In genomic region chr16:28291651-28292626, GRCh38 we compare ENCODE assay signal across 7 cellular contexts. TPM values are rescaled to one million over a fixed set of nuclear protein-coding genes. Genes with fewer than 3 reads are reported as not detected.
DNase-seq lines count a peak whose midpoint lies in the region; ATAC-seq and TF ChIP-seq lines count a peak whose summit lies in the region.

TSS of gene SBK1 (plus strand) at chr16:28292525. CDS start at chr16:28317392, 24,867 bp downstream.

- H3K36me3 ChIP-seq in WERI-Rb-1 (peaks cover 14% of the 10 kb centered on the region), breast epithelium (no peaks in the 10 kb centered on the region)

- H3K4me1 ChIP-seq in breast epithelium, result no peaks in the 10 kb centered on the region

- H3K27ac ChIP-seq in WERI-Rb-1 (peak within 1 kb of the TSS; percentile 85), breast epithelium (peak within 1 kb of the TSS; percentile 75 to 79)

- H3K9me3 ChIP-seq in WERI-Rb-1 (ENCODE audit: severe bottlenecking) (no peaks in the 10 kb centered on the region), breast epithelium (no peaks in the 10 kb centered on the region)

- no peaks in the 10 kb centered on the region for H3K27me3 ChIP-seq in WERI-Rb-1 (ENCODE audit: insufficient read depth, low read depth, severe bottlenecking)
- no peaks in the 10 kb centered on the region for H3K27me3 ChIP-seq in breast epithelium

- no peak for TF ChIP-seq POLR2A in breast epithelium (IDR thresholded peaks at IDR 0.05)

- DNase-seq in NCI-H2171 (lab: John Stamatoyannopoulos, UW) (peak; percentile 85), WERI-Rb-1 (peak; percentile 71), breast epithelium (ENCODE audit: low spot score in 2 of 2) (peak; percentile 43 to 61), iris pigment epithelial cell (ENCODE audit: low read depth) (peak; percentile 53)
- peak; percentile 81 for DNase-seq in stimulated activated CD4-positive, alpha-beta T cell treated with anti-CD3 and anti-CD28 coated beads, Interleukin-12 subunit alpha, Interleukin-12 subunit beta, amount 100 ng/mL, for 4 hours

- intact Hi-C loops in breast epithelium (cut with DNase I; ENCODE audit: low total_unique reads), result no loop called here

- ATAC-seq in GM18517 (IDR thresholded peaks at IDR 0.05; ENCODE audit: unreplicated experiment) (peak; percentile 80), HG03045 (IDR thresholded peaks at IDR 0.05; ENCODE audit: unreplicated experiment) (peak; percentile 83)

- TF ChIP-seq CTCF in WERI-Rb-1 (IDR thresholded peaks at IDR 0.05; ENCODE audit: low read depth, low read length) (no peak), breast epithelium (IDR thresholded peaks at IDR 0.05) (no peak)

- H3K4me3 ChIP-seq in WERI-Rb-1 (ENCODE audit: low read depth, low read length) (peak within 1 kb of the TSS; percentile 93), breast epithelium (peak within 1 kb of the TSS; percentile 41 to 80 (median 71))

RNA-seq across cellular contexts. Expression of gene SBK1, which starts in this region (rescaled TPM):
- total RNA-seq in breast epithelium, result 1 to 10 TPM in 2 of 3 donors, under 1 TPM in 1; 0.16 to 1.5 (median 1.3) TPM

Comparison
In these comparisons a context has a peak if more than half of its experiments do, and no peak if none do; other contexts are left out.
1. Peak in every context shown above with its lines: DNase-seq, ATAC-seq, H3K4me3 ChIP-seq and H3K27ac ChIP-seq.